Comparison of ENCODE assay signal across 18 cellular contexts in the genomic region with DNA sequence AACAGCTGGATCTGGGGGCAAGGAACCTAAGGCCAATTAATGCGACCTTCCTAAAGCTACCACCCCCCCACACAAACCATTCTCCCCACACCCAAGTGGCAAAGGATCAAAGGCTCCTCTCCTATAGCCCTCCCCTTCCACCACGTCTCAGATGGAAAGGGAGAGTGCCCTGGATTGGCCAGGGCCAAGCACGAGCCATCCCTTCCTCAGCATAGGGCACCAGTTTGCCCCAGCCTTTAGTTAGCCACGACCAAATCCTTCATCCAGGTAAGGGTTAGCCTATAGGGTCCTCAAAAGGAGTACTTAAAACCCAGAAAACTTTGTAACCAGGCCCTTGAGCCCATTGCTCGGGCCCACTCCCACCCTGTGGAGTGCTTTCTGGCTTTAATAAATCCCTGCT.
A peak's percentile ranks its signal among the peaks of the same experiment; 100 is the strongest.
DNase-seq lines count a peak whose midpoint lies in the region; ATAC-seq, FAIRE-seq and TF ChIP-seq lines count a peak whose summit lies in the region.
"Had no signal": no experiment of that assay in that cellular context is flagged by ENCODE, and none has a peak within 500 bp of the region (broad histone marks: within the 10 kb centered on the region; RNA-seq: fewer than 3 reads in every experiment).

No MANE protein-coding gene starts in this region.

- TF ChIP-seq CTCF in H9 (conservative IDR thresholded peaks at IDR 0.05) (no peak), endothelial cell of umbilical vein (IDR thresholded peaks at IDR 0.05; ENCODE audit: extremely low read depth in 1 of 2, insufficient read depth in 1 of 2, low read depth in 1 of 2, low read length in 2 of 2) (no peak), osteoblast (IDR thresholded peaks at IDR 0.05; ENCODE audit: extremely low read depth, low read depth, low read length) (no peak), right lobe of liver (IDR thresholded peaks at IDR 0.05) (no peak)

- BruUV-seq in endothelial cell of umbilical vein (replicated peaks; lab: Mats Ljungman, UMichigan): no TSS peak

- H2BK20ac ChIP-seq in H9 (ENCODE audit: low read depth, low read length, poor library complexity, severe bottlenecking): no peak overlapping the region

- CTCF ChIA-PET in endothelial cell of umbilical vein (lab: Charles Lee): no interaction called here

- FAIRE-seq in endothelial cell of umbilical vein (lab: Jason Lieb, UNC): no peak

- TF ChIP-seq POLR2A in endothelial cell of umbilical vein (IDR thresholded peaks at IDR 0.05; ENCODE audit: low read depth, low read length) (no peak), right lobe of liver (IDR thresholded peaks at IDR 0.05) (no peak)

- no peak overlapping the region for H3K23ac ChIP-seq in H9 (ENCODE audit: insufficient read length, low read depth, low read length)

- H3K56ac ChIP-seq in H9 (ENCODE audit: insufficient read length, low read depth, low read length): no peak overlapping the region

- H4K20me1 ChIP-seq in BLaER1 treated with 17β-estradiol and CSF1 and Interleukin-3, amounts not matched to agents 10 nM and 100 nM: no peaks in the 10 kb centered on the region
- H4K20me1 ChIP-seq in H9 (ENCODE audit: control insufficient read depth, insufficient read depth, insufficient read length): no peaks in the 10 kb centered on the region
- no peaks in the 10 kb centered on the region for H4K20me1 ChIP-seq in endothelial cell of umbilical vein (replicated peaks; ENCODE audit: control insufficient read depth, extremely low read depth, insufficient read depth, low read length)
- H4K20me1 ChIP-seq in osteoblast (ENCODE audit: insufficient read depth, low read length): no peaks in the 10 kb centered on the region

- H3K4ac ChIP-seq in H9 (ENCODE audit: low read depth, low read length): no peak overlapping the region

- H3K18ac ChIP-seq in H9 (ENCODE audit: insufficient read length, low read depth, low read length): no peak overlapping the region

- no peak overlapping the region for H3K27ac Mint-ChIP-seq in H9
- H3K27ac Mint-ChIP-seq in activated T-helper 2 cell treated with anti-CD3 and anti-CD28 coated beads, Interferon-gamma antibody, Interleukin-2, Interleukin-4, amounts not matched to agents 10 μg/mL and 5 μg/mL and 100 μg/mL, durations not matched to agents 14 hours and 24 hours and 36 hours: no peak overlapping the region

- no peak overlapping the region for H3K4me3 Mint-ChIP-seq in H9
- no peak overlapping the region for H3K4me3 Mint-ChIP-seq in activated T-helper 2 cell treated with anti-CD3 and anti-CD28 coated beads, Interferon-gamma antibody, Interleukin-2, Interleukin-4, amounts not matched to agents 10 μg/mL and 5 μg/mL and 100 μg/mL, durations not matched to agents 14 hours and 24 hours and 36 hours (ENCODE audit: low read depth)

- H3K79me1 ChIP-seq in H9 (ENCODE audit: insufficient read depth, low read depth, low read length, poor library complexity, severe bottlenecking): no peaks in the 10 kb centered on the region

- H3T11ph ChIP-seq in H9 (ENCODE audit: low read length): no peak overlapping the region

- no peak overlapping the region for H2BK15ac ChIP-seq in H9 (ENCODE audit: low read depth, low read length)

- intact Hi-C loops in endothelial cell of umbilical vein (cut with micrococcal nuclease) (no loop called here), right lobe of liver (cut with DNase I) (no loop called here)
- intact Hi-C loops in activated T-helper 2 cell treated with anti-CD3 and anti-CD28 coated beads, Interferon-gamma antibody, Interleukin-2, Interleukin-4, amounts not matched to agents 10 μg/mL and 5 μg/mL and 100 μg/mL, durations not matched to agents 14 hours and 24 hours and 36 hours (cut with micrococcal nuclease): no loop called here

- no peak overlapping the region for H3K27ac ChIP-seq in BLaER1 treated with 17β-estradiol and CSF1 and Interleukin-3, amounts not matched to agents 10 nM and 100 nM
- no peak overlapping the region for H3K27ac ChIP-seq in H9 (ENCODE audit: insufficient read length, low read depth, low read length)
- H3K27ac ChIP-seq in endothelial cell of umbilical vein (ENCODE audit: insufficient read depth, low read depth, low read length): peak overlapping the region; percentile 58
- H3K27ac ChIP-seq in osteoblast (ENCODE audit: low read depth, low read length): no peak overlapping the region
- no peak overlapping the region for H3K27ac ChIP-seq in right lobe of liver
- H3K27ac ChIP-seq: SK-N-MC had no signal

- H3K4me2 ChIP-seq in BLaER1 treated with 17β-estradiol and CSF1 and Interleukin-3, amounts not matched to agents 10 nM and 100 nM: peak overlapping the region in 10 of 11 experiments; percentile 9 to 75 (median 63); a peak in 16 of 22 replicates
- H3K4me2 ChIP-seq in H9 (ENCODE audit: insufficient read depth, insufficient read length, low read length) (no peak overlapping the region), endothelial cell of umbilical vein (ENCODE audit: insufficient read depth, low read length) (no peak overlapping the region), osteoblast (ENCODE audit: insufficient read depth, low read length) (no peak overlapping the region)

- H3K9ac ChIP-seq in BLaER1 treated with 17β-estradiol and CSF1 and Interleukin-3, amounts not matched to agents 10 nM and 100 nM: no peak overlapping the region
- H3K9ac ChIP-seq in H9 (ENCODE audit: extremely low read depth, insufficient read length, low read length) (no peak overlapping the region), endothelial cell of umbilical vein (replicated peaks; ENCODE audit: extremely low read depth, insufficient read depth, low read length) (no peak overlapping the region)

- ATAC-seq in right lobe of liver: no peak
- ATAC-seq: HCT116 had no signal

- no peak overlapping the region for H2BK120ac ChIP-seq in H9 (ENCODE audit: low read depth, low read length, poor library complexity, severe bottlenecking)

- H3K36me3 Mint-ChIP-seq in H9 (ENCODE audit: insufficient read depth in 1 of 3, low read depth in 3 of 3): no peaks in the 10 kb centered on the region
- no peaks in the 10 kb centered on the region for H3K36me3 Mint-ChIP-seq in activated T-helper 2 cell treated with anti-CD3 and anti-CD28 coated beads, Interferon-gamma antibody, Interleukin-2, Interleukin-4, amounts not matched to agents 10 μg/mL and 5 μg/mL and 100 μg/mL, durations not matched to agents 14 hours and 24 hours and 36 hours (ENCODE audit: low read depth)

- H3K27me3 ChIP-seq in BLaER1 treated with 17β-estradiol and CSF1 and Interleukin-3, amounts not matched to agents 10 nM and 100 nM: no peaks in the 10 kb centered on the region
- H3K27me3 ChIP-seq in H9 (ENCODE audit: insufficient read depth, low read length) (no peaks in the 10 kb centered on the region), endothelial cell of umbilical vein (ENCODE audit: control insufficient read depth in 2 of 2, insufficient read depth in 2 of 2, low read length in 2 of 2) (peaks cover 2 to 3% of the 10 kb centered on the region in 2 experiments), osteoblast (ENCODE audit: insufficient read depth, low read length) (no peaks in the 10 kb centered on the region), right lobe of liver (no peaks in the 10 kb centered on the region)

- H2BK5ac ChIP-seq in H9 (ENCODE audit: insufficient read length, low read length): no peak overlapping the region

- H3K4me1 Mint-ChIP-seq in H9: peaks cover 0 to 12% of the 10 kb centered on the region in 2 experiments; a peak in 3 of 4 replicates
- H3K4me1 Mint-ChIP-seq in activated T-helper 2 cell treated with anti-CD3 and anti-CD28 coated beads, Interferon-gamma antibody, Interleukin-2, Interleukin-4, amounts not matched to agents 10 μg/mL and 5 μg/mL and 100 μg/mL, durations not matched to agents 14 hours and 24 hours and 36 hours (ENCODE audit: low read depth): peaks cover 12% of the 10 kb centered on the region

- no peak overlapping the region for H4K8ac ChIP-seq in H9 (replicated peaks; ENCODE audit: insufficient read length, low read depth, low read length)

- no peaks in the 10 kb centered on the region for H3K9me1 ChIP-seq in endothelial cell of umbilical vein (replicated peaks; ENCODE audit: control insufficient read depth, extremely low read depth, insufficient read depth, low read length)

- H3K79me2 ChIP-seq in H9 (ENCODE audit: insufficient read depth, low read length) (no peaks in the 10 kb centered on the region), endothelial cell of umbilical vein (ENCODE audit: control insufficient read depth, insufficient read depth, low read length) (no peaks in the 10 kb centered on the region), osteoblast (ENCODE audit: insufficient read depth, low read length) (no peaks in the 10 kb centered on the region)

- H3K27me3 Mint-ChIP-seq in H9 (ENCODE audit: low read depth): no peaks in the 10 kb centered on the region; the same call in none of the 2 replicates
- H3K27me3 Mint-ChIP-seq in activated T-helper 2 cell treated with anti-CD3 and anti-CD28 coated beads, Interferon-gamma antibody, Interleukin-2, Interleukin-4, amounts not matched to agents 10 μg/mL and 5 μg/mL and 100 μg/mL, durations not matched to agents 14 hours and 24 hours and 36 hours (ENCODE audit: low read depth): peaks cover 63% of the 10 kb centered on the region

- DNase-seq in H9 (peak; percentile 25), endothelial cell of umbilical vein (ENCODE audit: low read depth, low spot score) (no peak), osteoblast (ENCODE audit: insufficient read length, low spot score, missing footprints) (peak; percentile 31), right lobe of liver (no peak), NCI-H2081 (lab: John Stamatoyannopoulos, UW) (no peak)
- no peak for DNase-seq in activated T-helper 2 cell treated with anti-CD3 and anti-CD28 coated beads, Interferon-gamma antibody, Interleukin-2, Interleukin-4, amounts not matched to agents 10 μg/mL and 5 μg/mL and 100 μg/mL, durations not matched to agents 14 hours and 24 hours and 36 hours (ENCODE audit: low spot score)
- DNase-seq: AML-193; Caco-2; GDM1; KBM-7; NCI-H1105; NCI-H2081 treated with DMSO at 0.1 percent for 48 hours; NCI-H748 treated with DMSO at 0.1 percent for 48 hours; NK-92 treated with Interleukin-12 subunit alpha and Interleukin-12 subunit beta, amount 100 ng/mL, for 24 hours; SHP77 had no signal

- H3K23me2 ChIP-seq in H9 (ENCODE audit: insufficient read length, low read depth, low read length, poor library complexity, severe bottlenecking): no peaks in the 10 kb centered on the region

- H2BK12ac ChIP-seq in H9 (ENCODE audit: insufficient read length, low read depth, low read length): no peak overlapping the region

- no peak overlapping the region for H4K91ac ChIP-seq in H9 (ENCODE audit: insufficient read length, low read depth, low read length)

- dilution Hi-C loops in endothelial cell of umbilical vein (cut with MboI; ENCODE audit: extremely low pct_ligation_motif_present, low sequenced_read_pairs): no loop called here

- no peaks in the 10 kb centered on the region for H3K9me3 ChIP-seq in BLaER1 treated with 17β-estradiol and CSF1 and Interleukin-3, amounts not matched to agents 10 nM and 100 nM (replicated peaks in 1 of 11)
- H3K9me3 ChIP-seq in H9 (ENCODE audit: control insufficient read depth, low read depth, low read length) (no peaks in the 10 kb centered on the region), endothelial cell of umbilical vein (replicated peaks; ENCODE audit: control insufficient read depth, insufficient read depth, low read length) (no peaks in the 10 kb centered on the region), osteoblast (ENCODE audit: low read depth, low read length) (no peaks in the 10 kb centered on the region), right lobe of liver (no peaks in the 10 kb centered on the region)
- H3K9me3 ChIP-seq: Caco-2 had no signal

- POLR2A ChIA-PET in endothelial cell of umbilical vein (lab: Charles Lee): no interaction called here

- no peak overlapping the region for H2AK5ac ChIP-seq in H9 (ENCODE audit: insufficient read length, low read length)

- H3K36me3 ChIP-seq in BLaER1 treated with 17β-estradiol and CSF1 and Interleukin-3, amounts not matched to agents 10 nM and 100 nM: no peaks in the 10 kb centered on the region
- no peaks in the 10 kb centered on the region for H3K36me3 ChIP-seq in endothelial cell of umbilical vein (ENCODE audit: control insufficient read depth in 2 of 2, extremely low read depth in 1 of 2, insufficient read depth in 2 of 2, low read length in 2 of 2)
- no peaks in the 10 kb centered on the region for H3K36me3 ChIP-seq in osteoblast (ENCODE audit: insufficient read depth, low read length)
- H3K36me3 ChIP-seq in right lobe of liver: no peaks in the 10 kb centered on the region

- no peaks in the 10 kb centered on the region; a peak in 1 of 5 replicates for H3K9me3 Mint-ChIP-seq in H9
- H3K9me3 Mint-ChIP-seq in activated T-helper 2 cell treated with anti-CD3 and anti-CD28 coated beads, Interferon-gamma antibody, Interleukin-2, Interleukin-4, amounts not matched to agents 10 μg/mL and 5 μg/mL and 100 μg/mL, durations not matched to agents 14 hours and 24 hours and 36 hours: peaks cover 6% of the 10 kb centered on the region

- H3K4me1 ChIP-seq in BLaER1 treated with 17β-estradiol and CSF1 and Interleukin-3, amounts not matched to agents 10 nM and 100 nM: peaks cover 22 to 46% (median 32%) of the 10 kb centered on the region in 10 experiments
- H3K4me1 ChIP-seq in H9 (ENCODE audit: insufficient read depth, low read length): no peaks in the 10 kb centered on the region
- peaks cover 8% of the 10 kb centered on the region for H3K4me1 ChIP-seq in endothelial cell of umbilical vein (ENCODE audit: control insufficient read depth, extremely low read depth, insufficient read depth, low read length)
- H3K4me1 ChIP-seq in osteoblast (ENCODE audit: insufficient read depth, low read length): peaks cover 23% of the 10 kb centered on the region
- no peaks in the 10 kb centered on the region for H3K4me1 ChIP-seq in right lobe of liver
- H3K4me1 ChIP-seq: Caco-2 had no signal

- no peak overlapping the region for H3K14ac ChIP-seq in H9 (ENCODE audit: insufficient read depth, low read length)

- no peak overlapping the region for H4K5ac ChIP-seq in H9 (ENCODE audit: insufficient read length, low read depth, low read length)

- H2AFZ ChIP-seq in H9 (ENCODE audit: low read length) (no peak overlapping the region), endothelial cell of umbilical vein (ENCODE audit: low read depth, low read length) (no peak overlapping the region), osteoblast (ENCODE audit: low read length) (no peak overlapping the region)

- WGBS in H9 (ENCODE audit: extremely low coverage, insufficient read length, low lambda C conversion rate): no CpG with 5 or more reads among the region's 5 CpGs
- 58% methylated on average over 2 of the region's 5 CpGs for WGBS in right lobe of liver (ENCODE audit: insufficient coverage, low coverage, low lambda C conversion rate, missing lambda C conversion rate)

- H3K4me3 ChIP-seq in BLaER1 treated with 17β-estradiol and CSF1 and Interleukin-3, amounts not matched to agents 10 nM and 100 nM: no peak overlapping the region
- H3K4me3 ChIP-seq in endothelial cell of umbilical vein (replicated peaks in 1 of 3; ENCODE audit: insufficient read depth in 1 of 3, low read depth in 1 of 3, low read length in 3 of 3) (no peak overlapping the region), osteoblast (ENCODE audit: insufficient read depth, low read length) (no peak overlapping the region), right lobe of liver (no peak overlapping the region)
- H3K4me3 ChIP-seq: SK-N-MC had no signal

Comparison
In these comparisons a context has a peak if more than half of its experiments do, and no peak if none do; other contexts are left out.
1. H3K4me2 ChIP-seq: peak in BLaER1 treated with 17β-estradiol and CSF1 and Interleukin-3, amounts not matched to agents 10 nM and 100 nM (10 of 11); none in H9 (single experiment), endothelial cell of umbilical vein (single experiment) and osteoblast (single experiment).
2. DNase-seq: peak in H9 (single experiment) and osteoblast (single experiment); none in endothelial cell of umbilical vein (single experiment), activated T-helper 2 cell treated with anti-CD3 and anti-CD28 coated beads, Interferon-gamma antibody, Interleukin-2, Interleukin-4, amounts not matched to agents 10 μg/mL and 5 μg/mL and 100 μg/mL, durations not matched to agents 14 hours and 24 hours and 36 hours (single experiment), right lobe of liver (0 of 3) and NCI-H2081 (0 of 2).